8 cellular contexts compared by ENCODE assay signal in genomic region chr10:86100581-86101061, GRCh38.
A peak's percentile ranks its signal among the peaks of the same experiment; 100 is the strongest.
DNase-seq lines count a peak whose midpoint lies in the region; ATAC-seq and TF ChIP-seq lines count a peak whose summit lies in the region.

No MANE protein-coding gene starts in this region.

- H3K4me3 Mint-ChIP-seq in type B pancreatic cell (no peak overlapping the region), T-helper 17 cell (no peak overlapping the region)

- no peak overlapping the region for H3K4me3 ChIP-seq in OCI-LY3 (ENCODE audit: low read length)

- H3K27ac ChIP-seq in OCI-LY3 (ENCODE audit: low read length), result no peak overlapping the region

- H3K4me2 ChIP-seq in OCI-LY3 (ENCODE audit: low read length), result no peak overlapping the region

- H3K4me1 Mint-ChIP-seq in type B pancreatic cell (ENCODE audit: unreplicated experiment) (peaks cover 4% of the 10 kb centered on the region), T-helper 17 cell (no peaks in the 10 kb centered on the region)

- H3K27ac Mint-ChIP-seq in type B pancreatic cell, result no peak overlapping the region
- H3K27ac Mint-ChIP-seq in T-helper 17 cell, result no peak overlapping the region

- H3K27me3 ChIP-seq in OCI-LY3 (ENCODE audit: low read depth, low read length), result no peaks in the 10 kb centered on the region

- H3K9me3 ChIP-seq in OCI-LY3 (ENCODE audit: insufficient read depth, low read length), result no peaks in the 10 kb centered on the region
- no peaks in the 10 kb centered on the region for H3K9me3 ChIP-seq in T-helper 17 cell (ENCODE audit: control insufficient read depth, low read length, poor library complexity, severe bottlenecking)

- DNase-seq in COLO829 (ENCODE audit: low spot score) (peak; percentile 20), glomerular visceral epithelial cell (ENCODE audit: extremely low spot score) (peak; percentile 24), type B pancreatic cell (ENCODE audit: extremely low spot score, unreplicated experiment) (peak; percentile 45), T-helper 17 cell (no peak), activated gamma-delta T cell treated with Interleukin-2 at 50 U/mL for 16 hours (no peak)

- TF ChIP-seq CTCF in OCI-LY3 (IDR thresholded peaks at IDR 0.05; ENCODE audit: low read depth, low read length) (peak; percentile 25), type B pancreatic cell (conservative IDR thresholded peaks at IDR 0.05) (peak; percentile 68)

- peak; percentile 80 for ATAC-seq in GM18517 (IDR thresholded peaks at IDR 0.05; ENCODE audit: unreplicated experiment)
- peak; percentile 76 for ATAC-seq in HG03159 (IDR thresholded peaks at IDR 0.05; ENCODE audit: unreplicated experiment)
- ATAC-seq in T-helper 17 cell, result no peak

- no peaks in the 10 kb centered on the region for H3K36me3 ChIP-seq in OCI-LY3 (replicated peaks; ENCODE audit: low read depth, low read length)

- H2AFZ ChIP-seq in OCI-LY3 (ENCODE audit: low read depth, low read length), result no peak overlapping the region

- H3K9ac ChIP-seq in OCI-LY3 (ENCODE audit: low read length), result no peak overlapping the region

- H3K79me2 ChIP-seq in OCI-LY3 (ENCODE audit: low read length), result no peaks in the 10 kb centered on the region

- no peaks in the 10 kb centered on the region for H3K36me3 Mint-ChIP-seq in type B pancreatic cell
- no peaks in the 10 kb centered on the region for H3K36me3 Mint-ChIP-seq in T-helper 17 cell (ENCODE audit: low read depth)

- H4K20me1 ChIP-seq in OCI-LY3 (ENCODE audit: insufficient read depth, low read length), result no peaks in the 10 kb centered on the region

- peaks cover 6% of the 10 kb centered on the region for H3K4me1 ChIP-seq in OCI-LY3 (ENCODE audit: low read length)

- H3K27me3 Mint-ChIP-seq in type B pancreatic cell, result peaks cover 3% of the 10 kb centered on the region
- H3K27me3 Mint-ChIP-seq in T-helper 17 cell, result peaks cover 5% of the 10 kb centered on the region

- H3K9me3 Mint-ChIP-seq in type B pancreatic cell, result no peaks in the 10 kb centered on the region

Comparison
In these comparisons a context has a peak if more than half of its experiments do, and no peak if none do; other contexts are left out.
1. DNase-seq: peak in COLO829 (single experiment), glomerular visceral epithelial cell (single experiment) and type B pancreatic cell (single experiment); none in T-helper 17 cell (0 of 3) and activated gamma-delta T cell treated with Interleukin-2 at 50 U/mL for 16 hours (single experiment).